39 cellular contexts compared by ENCODE assay signal in the genomic region with DNA sequence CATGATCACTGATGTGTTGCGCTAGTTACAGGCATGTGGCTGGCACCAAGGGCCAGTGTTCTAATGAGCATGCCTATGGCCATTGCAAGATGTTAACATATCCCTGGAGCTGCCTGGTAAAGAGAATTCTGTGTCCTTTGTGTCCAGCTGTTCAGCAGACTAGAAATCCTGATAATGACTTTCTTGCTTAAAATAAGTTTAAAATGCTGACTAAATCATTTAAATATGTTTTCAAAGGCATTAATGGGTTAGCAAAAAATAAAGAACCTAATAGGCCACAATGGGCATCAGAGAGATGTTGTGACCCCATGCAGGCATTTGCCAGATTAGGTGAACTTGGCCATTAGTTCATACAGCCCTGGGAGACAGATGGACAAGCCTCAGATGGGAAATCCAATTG.
"Had no signal": no experiment of that assay in that cellular context is flagged by ENCODE, and none has a peak within 500 bp of the region (broad histone marks: within the 10 kb centered on the region; RNA-seq: fewer than 3 reads in every experiment).

No MANE protein-coding gene starts in this region.

- H3K4me1 Mint-ChIP-seq: activated naive CD4-positive, alpha-beta T cell treated with anti-CD3 and anti-CD28 coated beads, Interleukin-2, amount 10 ng/mL, durations not matched to agents 7 days and 5 days; activated naive CD4-positive, alpha-beta T cell treated with anti-CD3 and anti-CD28 coated beads, Interleukin-2, amount 50 U/mL, for 24 hours; activated naive CD8-positive, alpha-beta T cell treated with anti-CD3 and anti-CD28 coated beads for 36 hours; activated naive CD8-positive, alpha-beta T cell treated with anti-CD3 and anti-CD28 coated beads, Interleukin-2, amount 10 ng/mL, durations not matched to agents 7 days and 5 days; activated naive CD8-positive, alpha-beta T cell treated with anti-CD3 and anti-CD28 coated beads, Interleukin-2, amount 50 U/mL, for 24 hours; activated T-helper 17 cell treated with anti-CD3 and anti-CD28 coated beads, Interleukin-2, amount 50 U/mL, for 72 hours; central memory CD8-positive, alpha-beta T cell had no signal

- H3K4me3 Mint-ChIP-seq: activated naive CD4-positive, alpha-beta T cell treated with anti-CD3 and anti-CD28 coated beads for 36 hours; activated naive CD4-positive, alpha-beta T cell treated with anti-CD3 and anti-CD28 coated beads, Interleukin-2, amount 10 ng/mL, durations not matched to agents 7 days and 5 days; activated naive CD4-positive, alpha-beta T cell treated with anti-CD3 and anti-CD28 coated beads, Interleukin-2, amount 50 U/mL, for 24 hours; activated naive CD8-positive, alpha-beta T cell; activated naive CD8-positive, alpha-beta T cell treated with anti-CD3 and anti-CD28 coated beads for 36 hours; activated naive CD8-positive, alpha-beta T cell treated with anti-CD3 and anti-CD28 coated beads, Interleukin-2, amount 10 ng/mL, durations not matched to agents 7 days and 5 days; activated naive CD8-positive, alpha-beta T cell treated with anti-CD3 and anti-CD28 coated beads, Interleukin-2, amount 50 U/mL, for 24 hours; activated T-cell treated with anti-CD3 and anti-CD28 coated beads, Interleukin-2, amount 50 U/mL, for 24 hours; activated T-cell treated with anti-CD3 and anti-CD28 coated beads, Interleukin-2, amount 50 U/mL, for 4 hours; activated T-cell treated with anti-CD3 and anti-CD28 coated beads, Interleukin-2, amount 50 U/mL, for 72 hours; activated T-helper 1 cell treated with anti-CD3 and anti-CD28 coated beads, Interleukin-12 subunit alpha, Interleukin-12 subunit beta, Interleukin-2, Interleukin-4 antibody, amounts not matched to agents 30 ng/mL and 10 ng/mL and 1 ng/mL, durations not matched to agents 14 hours and 24 hours and 36 hours; activated T-helper 17 cell treated with anti-CD3 and anti-CD28 coated beads, Interleukin-2, amount 50 U/mL, for 72 hours; brain; central memory CD8-positive, alpha-beta T cell had no signal

- H3K4me1 ChIP-seq: adrenal gland, ascending aorta, breast epithelium had no signal

- H3K27ac Mint-ChIP-seq: activated naive CD4-positive, alpha-beta T cell treated with anti-CD3 and anti-CD28 coated beads for 36 hours; activated naive CD4-positive, alpha-beta T cell treated with anti-CD3 and anti-CD28 coated beads, Interleukin-2, amount 10 ng/mL, durations not matched to agents 7 days and 5 days; activated naive CD4-positive, alpha-beta T cell treated with anti-CD3 and anti-CD28 coated beads, Interleukin-2, amount 50 U/mL, for 24 hours; activated naive CD4-positive, alpha-beta T cell treated with anti-CD3 and anti-CD28 coated beads, Interleukin-2, amount 50 U/mL, for 72 hours; activated naive CD8-positive, alpha-beta T cell; activated naive CD8-positive, alpha-beta T cell treated with anti-CD3 and anti-CD28 coated beads for 36 hours; activated naive CD8-positive, alpha-beta T cell treated with anti-CD3 and anti-CD28 coated beads, Interleukin-2, amount 10 ng/mL, durations not matched to agents 7 days and 5 days; activated naive CD8-positive, alpha-beta T cell treated with anti-CD3 and anti-CD28 coated beads, Interleukin-2, amount 50 U/mL, for 24 hours; activated T-cell treated with anti-CD3 and anti-CD28 coated beads, Interleukin-2, amount 50 U/mL, for 24 hours; activated T-cell treated with anti-CD3 and anti-CD28 coated beads, Interleukin-2, amount 50 U/mL, for 72 hours; activated T-helper 1 cell treated with anti-CD3 and anti-CD28 coated beads, Interleukin-12 subunit alpha, Interleukin-12 subunit beta, Interleukin-2, Interleukin-4 antibody, amounts not matched to agents 30 ng/mL and 10 ng/mL and 1 ng/mL, durations not matched to agents 14 hours and 24 hours and 36 hours; activated T-helper 17 cell treated with anti-CD3 and anti-CD28 coated beads, Interleukin-2, amount 50 U/mL, for 72 hours; activated T-helper 2 cell treated with anti-CD3 and anti-CD28 coated beads, Interferon-gamma antibody, Interleukin-2, Interleukin-4, amounts not matched to agents 10 μg/mL and 5 μg/mL and 100 μg/mL, durations not matched to agents 14 hours and 24 hours and 36 hours; brain had no signal

- H3K27me3 ChIP-seq: adrenal gland, ascending aorta, body of pancreas, brain microvascular endothelial cell, breast epithelium, cardiac muscle cell had no signal

- FAIRE-seq: astrocyte had no signal

- ATAC-seq: activated naive CD4-positive, alpha-beta T cell treated with anti-CD3 and anti-CD28 coated beads, Interleukin-2, amount 50 U/mL, for 72 hours; activated naive CD8-positive, alpha-beta T cell treated with anti-CD3 and anti-CD28 coated beads, Interleukin-2, amount 50 U/mL, for 24 hours; activated T-cell treated with anti-CD3 and anti-CD28 coated beads, Interleukin-2, amount 50 U/mL, for 4 hours; activated T-cell treated with anti-CD3 and anti-CD28 coated beads, Interleukin-2, amount 50 U/mL, for 72 hours; activated T-helper 17 cell treated with anti-CD3 and anti-CD28 coated beads, Interleukin-2, amount 50 U/mL, for 72 hours; body of pancreas had no signal

- H3K36me3 Mint-ChIP-seq: activated naive CD4-positive, alpha-beta T cell treated with anti-CD3 and anti-CD28 coated beads, Interleukin-2, amount 10 ng/mL, durations not matched to agents 7 days and 5 days; activated naive CD4-positive, alpha-beta T cell treated with anti-CD3 and anti-CD28 coated beads, Interleukin-2, amount 50 U/mL, for 24 hours; activated naive CD8-positive, alpha-beta T cell; activated naive CD8-positive, alpha-beta T cell treated with anti-CD3 and anti-CD28 coated beads for 36 hours; activated naive CD8-positive, alpha-beta T cell treated with anti-CD3 and anti-CD28 coated beads, Interleukin-2, amount 10 ng/mL, durations not matched to agents 7 days and 5 days; brain had no signal

- H3K9me3 Mint-ChIP-seq: activated naive CD4-positive, alpha-beta T cell treated with anti-CD3 and anti-CD28 coated beads for 36 hours; activated naive CD4-positive, alpha-beta T cell treated with anti-CD3 and anti-CD28 coated beads, Interleukin-2, amount 50 U/mL, for 24 hours; activated naive CD8-positive, alpha-beta T cell treated with anti-CD3 and anti-CD28 coated beads for 36 hours; activated T-cell treated with anti-CD3 and anti-CD28 coated beads, Interleukin-2, amount 50 U/mL, for 4 hours had no signal

- H3K9me3 ChIP-seq: adrenal gland, ascending aorta, body of pancreas, breast epithelium had no signal

- H3K27me3 Mint-ChIP-seq: activated naive CD8-positive, alpha-beta T cell treated with anti-CD3 and anti-CD28 coated beads, Interleukin-2, amount 10 ng/mL, durations not matched to agents 7 days and 5 days; activated naive CD8-positive, alpha-beta T cell treated with anti-CD3 and anti-CD28 coated beads, Interleukin-2, amount 50 U/mL, for 24 hours; central memory CD8-positive, alpha-beta T cell had no signal

- DNase-seq: activated effector memory CD4-positive, alpha-beta T cell treated with anti-CD3 and anti-CD28 coated beads, Interleukin-2, amount 50 U/mL, for 16 hours; activated effector memory CD4-positive, alpha-beta T cell treated with Interleukin-2 at 50 U/mL for 16 hours; activated gamma-delta T cell; activated gamma-delta T cell treated with Interleukin-2 at 50 U/mL for 16 hours; activated naive CD4-positive, alpha-beta T cell; activated naive CD4-positive, alpha-beta T cell treated with anti-CD3 and anti-CD28 coated beads for 36 hours; activated naive CD4-positive, alpha-beta T cell treated with anti-CD3 and anti-CD28 coated beads, Interleukin-2, amount 10 ng/mL, durations not matched to agents 7 days and 5 days; activated naive CD4-positive, alpha-beta T cell treated with anti-CD3 and anti-CD28 coated beads, Interleukin-2, amount 50 U/mL, for 16 hours; activated naive CD4-positive, alpha-beta T cell treated with Interleukin-2 at 50 U/mL for 16 hours; activated naive CD8-positive, alpha-beta T cell treated with anti-CD3 and anti-CD28 coated beads for 36 hours; activated naive CD8-positive, alpha-beta T cell treated with anti-CD3 and anti-CD28 coated beads, Interleukin-2, amount 10 ng/mL, durations not matched to agents 7 days and 5 days; activated naive CD8-positive, alpha-beta T cell treated with anti-CD3 and anti-CD28 coated beads, Interleukin-2, amount 50 U/mL, for 24 hours; activated T-cell treated with anti-CD3 and anti-CD28 coated beads, Interleukin-2, amount 50 U/mL, for 1 hour; activated T-cell treated with anti-CD3 and anti-CD28 coated beads, Interleukin-2, amount 50 U/mL, for 24 hours; activated T-cell treated with anti-CD3 and anti-CD28 coated beads, Interleukin-2, amount 50 U/mL, for 4 hours; activated T-cell treated with anti-CD3 and anti-CD28 coated beads, Interleukin-2, amount 50 U/mL, for 48 hours; activated T-cell treated with anti-CD3 and anti-CD28 coated beads, Interleukin-2, amount 50 U/mL, for 72 hours; adrenal gland; amniotic stem cell; amygdala; anterior cingulate cortex; aorta; body of pancreas; brain microvascular endothelial cell; caudate nucleus; central memory CD4-positive, alpha-beta T cell; cerebellar nuclear complex had no signal

- H3K4me3 ChIP-seq: adrenal gland, ascending aorta, body of pancreas, breast epithelium, cardiac muscle cell had no signal

- H3K27ac ChIP-seq: adrenal gland, ascending aorta, body of pancreas, brain microvascular endothelial cell, breast epithelium, cardiac muscle cell had no signal

- H3K36me3 ChIP-seq: adrenal gland, ascending aorta, brain microvascular endothelial cell, breast epithelium, cardiac muscle cell had no signal
